ENCODE assay signal across 18 cellular contexts in genomic region chr12:27186240-27186839, GRCh38. TPM values are rescaled to one million over a fixed set of nuclear protein-coding genes. Genes with fewer than 3 reads are reported as not detected.
DNase-seq lines count a peak whose midpoint lies in the region; ATAC-seq and TF ChIP-seq lines count a peak whose summit lies in the region.
"Had no signal": no experiment of that assay in that cellular context is flagged by ENCODE, and none has a peak within 500 bp of the region (broad histone marks: within the 10 kb centered on the region; RNA-seq: fewer than 3 reads in every experiment).

No MANE protein-coding gene starts in this region.

- H3K4me3 ChIP-seq in astrocyte of the spinal cord (ENCODE audit: low read depth, low read length) (no peak overlapping the region), mesenchymal stem cell (ENCODE audit: insufficient read depth in 1 of 2, low read depth in 1 of 2, low read length in 2 of 2) (no peak overlapping the region), tibial artery (no peak overlapping the region)
- H3K4me3 ChIP-seq: A549, dorsolateral prefrontal cortex, hepatocyte had no signal

- no peak overlapping the region for H3K14ac ChIP-seq in mesenchymal stem cell (ENCODE audit: low read length in 2 of 2)

- H2BK5ac ChIP-seq in mesenchymal stem cell (ENCODE audit: low read depth, low read length, poor library complexity, severe bottlenecking) = no peak overlapping the region

- H2AK5ac ChIP-seq in mesenchymal stem cell (ENCODE audit: low read length, severe bottlenecking) = no peak overlapping the region

- in situ Hi-C loops in astrocyte of the spinal cord (cut with HindIII; ENCODE audit: low sequenced_read_pairs) = no loop called here

- no peak overlapping the region for H3K23ac ChIP-seq in mesenchymal stem cell (ENCODE audit: low read length in 2 of 2)

- TF ChIP-seq CTCF in astrocyte of the spinal cord (IDR thresholded peaks at IDR 0.05; ENCODE audit: low read depth, low read length) (no peak), tibial artery (IDR thresholded peaks at IDR 0.05) (no peak), Calu3 (IDR thresholded peaks at IDR 0.05; ENCODE audit: unreplicated experiment) (no peak)

- DNase-seq in activated naive CD8-positive, alpha-beta T cell treated with anti-CD3 and anti-CD28 coated beads, Interleukin-2, amount 50 U/mL, for 24 hours = no peak
- no peak for DNase-seq in activated naive CD8-positive, alpha-beta T cell treated with anti-CD3 and anti-CD28 coated beads for 36 hours
- peak; percentile 50 for DNase-seq in astrocyte of the spinal cord (ENCODE audit: low read depth, low spot score)
- DNase-seq in mesenchymal stem cell = peak; percentile 51
- no peak for DNase-seq in tibial artery
- DNase-seq in NCI-H82 treated with DMSO at 0.1 percent for 48 hours (lab: John Stamatoyannopoulos, UW; ENCODE audit: unreplicated experiment) = no peak
- no peak for DNase-seq in Calu3
- DNase-seq: activated CD8-positive, alpha-beta T cell treated with anti-CD3 and anti-CD28 coated beads for 36 hours; DMS79 treated with DMSO at 0.1 percent for 48 hours; dorsolateral prefrontal cortex; midbrain; NCI-H187 treated with DMSO at 0.1 percent for 48 hours; NCI-H510A; nucleus accumbens; small intestine had no signal

- H3K9me3 Mint-ChIP-seq in activated naive CD8-positive, alpha-beta T cell treated with anti-CD3 and anti-CD28 coated beads, Interleukin-2, amount 50 U/mL, for 24 hours = no peaks in the 10 kb centered on the region
- H3K9me3 Mint-ChIP-seq in activated naive CD8-positive, alpha-beta T cell treated with anti-CD3 and anti-CD28 coated beads for 36 hours = no peaks in the 10 kb centered on the region
- no peaks in the 10 kb centered on the region for H3K9me3 Mint-ChIP-seq in Calu3 (ENCODE audit: low read depth, unreplicated experiment)
- H3K9me3 Mint-ChIP-seq: activated CD8-positive, alpha-beta T cell treated with anti-CD3 and anti-CD28 coated beads for 36 hours had no signal

- intact Hi-C loops in tibial artery (cut with DNase I; ENCODE audit: low total_unique reads) (loop anchor here (10.0 kb wide), 1 partner anchor 338 kb away; the partner anchor contains the start of gene PPFIBP1), Calu3 (cut with micrococcal nuclease; ENCODE audit: unreplicated experiment) (no loop called here)

- peak overlapping the region in 1 of 2 experiments; percentile 12 for H3K18ac ChIP-seq in mesenchymal stem cell (ENCODE audit: low read depth in 1 of 2, low read length in 2 of 2)

- no peaks in the 10 kb centered on the region for H3K79me1 ChIP-seq in mesenchymal stem cell (replicated peaks; ENCODE audit: low read length, poor library complexity, severe bottlenecking)

- no peak overlapping the region for H4K91ac ChIP-seq in mesenchymal stem cell (ENCODE audit: low read length)

- no peak overlapping the region for H2BK15ac ChIP-seq in mesenchymal stem cell (ENCODE audit: low read depth, poor library complexity, severe bottlenecking)

- H3K27me3 Mint-ChIP-seq in activated naive CD8-positive, alpha-beta T cell treated with anti-CD3 and anti-CD28 coated beads, Interleukin-2, amount 50 U/mL, for 24 hours = no peaks in the 10 kb centered on the region
- no peaks in the 10 kb centered on the region for H3K27me3 Mint-ChIP-seq in activated naive CD8-positive, alpha-beta T cell treated with anti-CD3 and anti-CD28 coated beads for 36 hours
- H3K27me3 Mint-ChIP-seq in Calu3 (ENCODE audit: unreplicated experiment) = no peaks in the 10 kb centered on the region
- H3K27me3 Mint-ChIP-seq: activated CD8-positive, alpha-beta T cell treated with anti-CD3 and anti-CD28 coated beads for 36 hours had no signal

- H2BK12ac ChIP-seq in mesenchymal stem cell (ENCODE audit: low read length in 2 of 2) = peak overlapping the region; percentile 24 to 75

- CTCF ChIA-PET in Calu3 (lab: Charles Lee) = no interaction called here

- BruUV-seq in Calu3 (replicated peaks; lab: Mats Ljungman, UMichigan) = no TSS peak

- no peak overlapping the region for H3K27ac ChIP-seq in mesenchymal stem cell (ENCODE audit: low read length, poor library complexity, severe bottlenecking)
- H3K27ac ChIP-seq in tibial artery = peak overlapping the region; percentile 64 to 84
- H3K27ac ChIP-seq: hepatocyte had no signal

- H2BK120ac ChIP-seq in mesenchymal stem cell (ENCODE audit: low read depth, low read length) = no peak overlapping the region

- H3K9me3 ChIP-seq in mesenchymal stem cell (ENCODE audit: control insufficient read depth, low read length) (no peaks in the 10 kb centered on the region), tibial artery (no peaks in the 10 kb centered on the region)
- H3K9me3 ChIP-seq: A549 had no signal

- peaks cover 24% of the 10 kb centered on the region for H3K4me1 Mint-ChIP-seq in activated naive CD8-positive, alpha-beta T cell treated with anti-CD3 and anti-CD28 coated beads, Interleukin-2, amount 50 U/mL, for 24 hours
- peaks cover 15% of the 10 kb centered on the region for H3K4me1 Mint-ChIP-seq in activated naive CD8-positive, alpha-beta T cell treated with anti-CD3 and anti-CD28 coated beads for 36 hours
- peaks cover 17% of the 10 kb centered on the region for H3K4me1 Mint-ChIP-seq in Calu3 (ENCODE audit: low read depth, unreplicated experiment)

- H3K4me3 Mint-ChIP-seq in activated naive CD8-positive, alpha-beta T cell treated with anti-CD3 and anti-CD28 coated beads, Interleukin-2, amount 50 U/mL, for 24 hours = no peak overlapping the region
- H3K4me3 Mint-ChIP-seq in activated naive CD8-positive, alpha-beta T cell treated with anti-CD3 and anti-CD28 coated beads for 36 hours = no peak overlapping the region
- H3K4me3 Mint-ChIP-seq in Calu3 (ENCODE audit: low read depth, unreplicated experiment) = no peak overlapping the region
- H3K4me3 Mint-ChIP-seq: activated CD8-positive, alpha-beta T cell treated with anti-CD3 and anti-CD28 coated beads for 36 hours had no signal

- peak overlapping the region; percentile 20 for H3K9ac ChIP-seq in mesenchymal stem cell (ENCODE audit: low read length)

- H3K36me3 ChIP-seq in mesenchymal stem cell (ENCODE audit: control insufficient read depth in 1 of 2, insufficient read depth in 2 of 2, low read depth in 1 of 2, low read length in 2 of 2) = no peaks in the 10 kb centered on the region
- no peaks in the 10 kb centered on the region for H3K36me3 ChIP-seq in tibial artery

- H3K4ac ChIP-seq in mesenchymal stem cell (ENCODE audit: low read depth in 1 of 2, low read length in 2 of 2) = no peak overlapping the region

- H3K27me3 ChIP-seq in mesenchymal stem cell (ENCODE audit: control insufficient read depth in 1 of 2, insufficient read depth in 1 of 2, low read length in 2 of 2) (no peaks in the 10 kb centered on the region), tibial artery (no peaks in the 10 kb centered on the region)
- H3K27me3 ChIP-seq: dorsolateral prefrontal cortex, hepatocyte had no signal

- peak; percentile 44 for ATAC-seq in activated naive CD8-positive, alpha-beta T cell treated with anti-CD3 and anti-CD28 coated beads, Interleukin-2, amount 50 U/mL, for 24 hours
- ATAC-seq in GM18909 (IDR thresholded peaks at IDR 0.05; ENCODE audit: poor library complexity, unreplicated experiment) = no peak
- ATAC-seq: A549 had no signal

- H3K4me1 ChIP-seq in mesenchymal stem cell (ENCODE audit: control insufficient read depth, insufficient read depth, low read depth, low read length) = peaks cover 6% of the 10 kb centered on the region
- H3K4me1 ChIP-seq in tibial artery = peaks cover 0 to 89% (median 48%) of the 10 kb centered on the region in 4 donors

- no peak overlapping the region for H2AFZ ChIP-seq in mesenchymal stem cell (ENCODE audit: low read depth, low read length)
- H2AFZ ChIP-seq: hepatocyte had no signal

- no peak overlapping the region for H3K4me2 ChIP-seq in mesenchymal stem cell (ENCODE audit: low read length, poor library complexity, severe bottlenecking)
- H3K4me2 ChIP-seq: A549, hepatocyte had no signal

- peak overlapping the region; percentile 50 for H3K27ac Mint-ChIP-seq in activated naive CD8-positive, alpha-beta T cell treated with anti-CD3 and anti-CD28 coated beads, Interleukin-2, amount 50 U/mL, for 24 hours
- no peak overlapping the region for H3K27ac Mint-ChIP-seq in activated naive CD8-positive, alpha-beta T cell treated with anti-CD3 and anti-CD28 coated beads for 36 hours
- H3K27ac Mint-ChIP-seq in Calu3 (ENCODE audit: unreplicated experiment) = no peak overlapping the region

- no peaks in the 10 kb centered on the region for H3K36me3 Mint-ChIP-seq in activated naive CD8-positive, alpha-beta T cell treated with anti-CD3 and anti-CD28 coated beads, Interleukin-2, amount 50 U/mL, for 24 hours (ENCODE audit: low read depth)
- H3K36me3 Mint-ChIP-seq in activated naive CD8-positive, alpha-beta T cell treated with anti-CD3 and anti-CD28 coated beads for 36 hours = no peaks in the 10 kb centered on the region
- no peaks in the 10 kb centered on the region for H3K36me3 Mint-ChIP-seq in Calu3 (ENCODE audit: insufficient read depth, unreplicated experiment)

- no peak overlapping the region for H4K8ac ChIP-seq in mesenchymal stem cell (ENCODE audit: low read length)

- WGBS in mesenchymal stem cell = 92% methylated on average over 3 of the region's 4 CpGs

RNA-seq across cellular contexts. Expression of gene STK38L, which starts 57.7 kb away (rescaled TPM):
- 10 to 100 TPM; 31.2 to 32.0 TPM for total RNA-seq in activated naive CD8-positive, alpha-beta T cell treated with anti-CD3 and anti-CD28 coated beads for 36 hours
- polyA plus RNA-seq in mesenchymal stem cell (2013, experiment 1 of 2) = 18.5 TPM
- 19.1 TPM for polyA plus RNA-seq in mesenchymal stem cell (2013, experiment 2 of 2)
- total RNA-seq in Calu3 (2022) = 24.6 and 30.3 TPM in 2 replicates

Comparison
In these comparisons a context has a peak if more than half of its experiments do, and no peak if none do; other contexts are left out.
1. DNase-seq: peak in astrocyte of the spinal cord (single experiment) and mesenchymal stem cell (single experiment); none in activated naive CD8-positive, alpha-beta T cell treated with anti-CD3 and anti-CD28 coated beads, Interleukin-2, amount 50 U/mL, for 24 hours (single experiment), activated naive CD8-positive, alpha-beta T cell treated with anti-CD3 and anti-CD28 coated beads for 36 hours (single experiment), tibial artery (0 of 2), NCI-H82 treated with DMSO at 0.1 percent for 48 hours (single experiment) and Calu3 (single experiment).